ENCODE assay signal across 8 cellular contexts in genomic region chr13:43874512-43875092, GRCh38. TPM values are rescaled to one million over a fixed set of nuclear protein-coding genes. Genes with fewer than 3 reads are reported as not detected.
DNase-seq lines count a peak whose midpoint lies in the region; ATAC-seq and FAIRE-seq lines count a peak whose summit lies in the region.

No MANE protein-coding gene starts in this region.

- FAIRE-seq in endometrium (lab: Jason Lieb, UNC), result peak; percentile 99

- no peak for ATAC-seq in HG02981 (IDR thresholded peaks at IDR 0.05; ENCODE audit: unreplicated experiment)

- H3K27ac Mint-ChIP-seq in activated T-helper 1 cell treated with anti-CD3 and anti-CD28 coated beads, Interleukin-12 subunit alpha, Interleukin-12 subunit beta, Interleukin-2, Interleukin-4 antibody, amounts not matched to agents 30 ng/mL and 10 ng/mL and 1 ng/mL, durations not matched to agents 14 hours and 24 hours and 36 hours, result no peak overlapping the region

- intact Hi-C loops in activated T-helper 1 cell treated with anti-CD3 and anti-CD28 coated beads, Interleukin-12 subunit alpha, Interleukin-12 subunit beta, Interleukin-2, Interleukin-4 antibody, amounts not matched to agents 30 ng/mL and 10 ng/mL and 1 ng/mL, durations not matched to agents 14 hours and 24 hours and 36 hours (cut with micrococcal nuclease), result loop anchor here (1.0 to 10.0 kb wide), 6 partner anchors 72 to 1380 kb away; partner anchors contain the start of gene TSC22D1

- H3K9me3 Mint-ChIP-seq in activated T-helper 1 cell treated with anti-CD3 and anti-CD28 coated beads, Interleukin-12 subunit alpha, Interleukin-12 subunit beta, Interleukin-2, Interleukin-4 antibody, amounts not matched to agents 30 ng/mL and 10 ng/mL and 1 ng/mL, durations not matched to agents 14 hours and 24 hours and 36 hours, result no peaks in the 10 kb centered on the region

- H3K4me3 Mint-ChIP-seq in activated T-helper 1 cell treated with anti-CD3 and anti-CD28 coated beads, Interleukin-12 subunit alpha, Interleukin-12 subunit beta, Interleukin-2, Interleukin-4 antibody, amounts not matched to agents 30 ng/mL and 10 ng/mL and 1 ng/mL, durations not matched to agents 14 hours and 24 hours and 36 hours, result no peak overlapping the region

- DNase-seq in NCI-H2196 (lab: John Stamatoyannopoulos, UW; ENCODE audit: unreplicated experiment), result peak; percentile 5
- DNase-seq in NCI-H2196 treated with DMSO at 0.1 percent for 48 hours (lab: John Stamatoyannopoulos, UW; ENCODE audit: unreplicated experiment), result no peak
- peak; percentile 63 for DNase-seq in NCI-H748 treated with DMSO at 0.1 percent for 48 hours (lab: John Stamatoyannopoulos, UW)
- peak; percentile 59 for DNase-seq in renal cortical epithelial cell (ENCODE audit: low read depth)
- no peak for DNase-seq in AG08396 (ENCODE audit: low spot score)
- DNase-seq in activated T-helper 1 cell treated with anti-CD3 and anti-CD28 coated beads, Interleukin-12 subunit alpha, Interleukin-12 subunit beta, Interleukin-2, Interleukin-4 antibody, amounts not matched to agents 30 ng/mL and 10 ng/mL and 1 ng/mL, durations not matched to agents 14 hours and 24 hours and 36 hours (ENCODE audit: low spot score), result no peak

- H3K36me3 Mint-ChIP-seq in activated T-helper 1 cell treated with anti-CD3 and anti-CD28 coated beads, Interleukin-12 subunit alpha, Interleukin-12 subunit beta, Interleukin-2, Interleukin-4 antibody, amounts not matched to agents 30 ng/mL and 10 ng/mL and 1 ng/mL, durations not matched to agents 14 hours and 24 hours and 36 hours (ENCODE audit: low read depth), result no peaks in the 10 kb centered on the region

- peaks cover 15% of the 10 kb centered on the region for H3K4me1 Mint-ChIP-seq in activated T-helper 1 cell treated with anti-CD3 and anti-CD28 coated beads, Interleukin-12 subunit alpha, Interleukin-12 subunit beta, Interleukin-2, Interleukin-4 antibody, amounts not matched to agents 30 ng/mL and 10 ng/mL and 1 ng/mL, durations not matched to agents 14 hours and 24 hours and 36 hours (ENCODE audit: low read depth)

- peaks cover 9% of the 10 kb centered on the region for H3K27me3 Mint-ChIP-seq in activated T-helper 1 cell treated with anti-CD3 and anti-CD28 coated beads, Interleukin-12 subunit alpha, Interleukin-12 subunit beta, Interleukin-2, Interleukin-4 antibody, amounts not matched to agents 30 ng/mL and 10 ng/mL and 1 ng/mL, durations not matched to agents 14 hours and 24 hours and 36 hours (ENCODE audit: insufficient read depth)

RNA-seq across cellular contexts. Expression of gene CCDC122, which starts 4.9 kb away (rescaled TPM):
- 8.2 and 10.2 TPM in 2 replicates for total RNA-seq in renal cortical epithelial cell
- 0.86 and 1.5 TPM in 2 replicates for total RNA-seq in activated T-helper 1 cell treated with anti-CD3 and anti-CD28 coated beads, Interleukin-12 subunit alpha, Interleukin-12 subunit beta, Interleukin-2, Interleukin-4 antibody, amounts not matched to agents 30 ng/mL and 10 ng/mL and 1 ng/mL, durations not matched to agents 14 hours and 24 hours and 36 hours

RNA-seq across cellular contexts. Expression of gene LACC1, which starts 5.1 kb away (rescaled TPM):
- total RNA-seq in renal cortical epithelial cell, result 16.4 and 26.6 TPM in 2 replicates
- 2.4 and 3.2 TPM in 2 replicates for total RNA-seq in activated T-helper 1 cell treated with anti-CD3 and anti-CD28 coated beads, Interleukin-12 subunit alpha, Interleukin-12 subunit beta, Interleukin-2, Interleukin-4 antibody, amounts not matched to agents 30 ng/mL and 10 ng/mL and 1 ng/mL, durations not matched to agents 14 hours and 24 hours and 36 hours

Comparison
In these comparisons a context has a peak if more than half of its experiments do, and no peak if none do; other contexts are left out.
1. DNase-seq: peak in NCI-H2196 (single experiment), NCI-H748 treated with DMSO at 0.1 percent for 48 hours (single experiment) and renal cortical epithelial cell (single experiment); none in NCI-H2196 treated with DMSO at 0.1 percent for 48 hours (single experiment), AG08396 (single experiment) and activated T-helper 1 cell treated with anti-CD3 and anti-CD28 coated beads, Interleukin-12 subunit alpha, Interleukin-12 subunit beta, Interleukin-2, Interleukin-4 antibody, amounts not matched to agents 30 ng/mL and 10 ng/mL and 1 ng/mL, durations not matched to agents 14 hours and 24 hours and 36 hours (single experiment).